8 cellular contexts compared by ENCODE assay signal in the genomic region with DNA sequence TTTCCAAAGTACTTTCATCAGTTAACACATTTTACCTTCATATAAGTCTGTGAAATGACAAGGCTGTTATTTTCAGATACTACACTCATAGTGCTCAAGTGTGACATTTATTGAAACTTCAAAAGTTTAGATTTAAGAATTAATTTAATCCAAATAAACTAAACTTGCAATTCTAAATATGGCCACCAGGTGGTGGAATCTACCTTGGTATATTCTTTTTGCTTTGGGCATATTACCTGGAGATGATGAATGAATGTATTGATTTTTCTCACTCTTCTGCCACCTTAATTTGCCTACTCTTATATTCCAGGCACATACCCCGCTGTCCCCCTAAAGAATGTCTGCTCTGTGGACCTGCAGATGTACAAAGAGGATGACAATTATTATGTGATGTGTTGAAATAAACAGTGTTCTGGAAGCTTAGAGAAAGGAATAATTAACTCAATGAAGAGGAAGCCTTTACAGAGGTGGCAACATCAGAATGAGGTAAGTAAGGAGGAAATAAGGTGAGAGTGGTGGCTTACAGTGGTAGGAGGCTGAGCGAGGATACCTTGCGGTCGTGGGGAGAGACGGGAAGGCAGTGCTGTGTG.
DNase-seq lines count a peak whose midpoint lies in the region; ATAC-seq and TF ChIP-seq lines count a peak whose summit lies in the region.

No MANE protein-coding gene starts in this region.

- H3K27ac ChIP-seq in H9 (ENCODE audit: insufficient read length, low read depth, low read length) (no peak overlapping the region), OCI-LY1 (ENCODE audit: low read depth, low read length, poor library complexity, severe bottlenecking) (no peak overlapping the region)

- no peak overlapping the region for H3K9ac ChIP-seq in H9 (ENCODE audit: extremely low read depth, insufficient read length, low read length)
- H3K9ac ChIP-seq in OCI-LY1 (ENCODE audit: low read length) = no peak overlapping the region

- DNase-seq in AG10803 (ENCODE audit: low read depth) = peak; percentile 35
- no peak for DNase-seq in H9
- DNase-seq in epithelial cell of proximal tubule (ENCODE audit: low read depth) = no peak
- DNase-seq in retinal pigment epithelial cell (ENCODE audit: low read depth) = no peak
- no peak for DNase-seq in NOMO-1 treated with DMSO at 0.1 percent for 48 hours (lab: John Stamatoyannopoulos, UW; ENCODE audit: unreplicated experiment)

- H3K79me1 ChIP-seq in H9 (ENCODE audit: insufficient read depth, low read depth, low read length, poor library complexity, severe bottlenecking) = no peaks in the 10 kb centered on the region

- no peak overlapping the region for H2BK5ac ChIP-seq in H9 (ENCODE audit: insufficient read length, low read length)

- H3K27me3 Mint-ChIP-seq in H9 (ENCODE audit: low read depth) = peaks cover 39% of the 10 kb centered on the region

- no peaks in the 10 kb centered on the region for H3K23me2 ChIP-seq in H9 (ENCODE audit: insufficient read length, low read depth, low read length, poor library complexity, severe bottlenecking)

- H3K4me3 Mint-ChIP-seq in H9 = no peak overlapping the region

- H2BK15ac ChIP-seq in H9 (ENCODE audit: low read depth, low read length) = no peak overlapping the region

- no peak overlapping the region for H2BK12ac ChIP-seq in H9 (ENCODE audit: insufficient read length, low read depth, low read length)

- no peak overlapping the region for H4K91ac ChIP-seq in H9 (ENCODE audit: insufficient read length, low read depth, low read length)

- H3K9me3 ChIP-seq in H9 (ENCODE audit: control insufficient read depth, low read depth, low read length) = no peaks in the 10 kb centered on the region
- H3K9me3 ChIP-seq in OCI-LY1 (ENCODE audit: low read length) = no peaks in the 10 kb centered on the region

- H2AFZ ChIP-seq in H9 (ENCODE audit: low read length) (no peak overlapping the region), OCI-LY1 (ENCODE audit: low read length) (no peak overlapping the region)

- H3K18ac ChIP-seq in H9 (ENCODE audit: insufficient read length, low read depth, low read length) = no peak overlapping the region

- H3K14ac ChIP-seq in H9 (ENCODE audit: insufficient read depth, low read length) = no peak overlapping the region

- peaks cover 18 to 20% of the 10 kb centered on the region in 2 experiments for H3K9me3 Mint-ChIP-seq in H9

- H4K20me1 ChIP-seq in H9 (ENCODE audit: control insufficient read depth, insufficient read depth, insufficient read length) (no peaks in the 10 kb centered on the region), OCI-LY1 (ENCODE audit: insufficient read depth, low read length) (no peaks in the 10 kb centered on the region)

- no peaks in the 10 kb centered on the region for H3K9me2 ChIP-seq in OCI-LY1 (ENCODE audit: low read depth, low read length)

- no peak overlapping the region for H2BK120ac ChIP-seq in H9 (ENCODE audit: low read depth, low read length, poor library complexity, severe bottlenecking)

- no peak overlapping the region for H3K23ac ChIP-seq in H9 (ENCODE audit: insufficient read length, low read depth, low read length)

- peaks cover 4 to 12% (median 9%) of the 10 kb centered on the region in 3 experiments; a peak in 6 of 7 replicates for H3K36me3 Mint-ChIP-seq in H9 (ENCODE audit: insufficient read depth in 1 of 3, low read depth in 3 of 3)

- H3K27me3 ChIP-seq in H9 (ENCODE audit: insufficient read depth, low read length) (no peaks in the 10 kb centered on the region), OCI-LY1 (ENCODE audit: insufficient read depth, low read length) (no peaks in the 10 kb centered on the region)

- H4K8ac ChIP-seq in H9 (replicated peaks; ENCODE audit: insufficient read length, low read depth, low read length) = no peak overlapping the region

- no CpG with 5 or more reads among the region's 5 CpGs for WGBS in H9 (ENCODE audit: extremely low coverage, insufficient read length, low lambda C conversion rate)

- ATAC-seq in GM21528 (IDR thresholded peaks at IDR 0.05; ENCODE audit: low FRiP score, unreplicated experiment) (no peak), HG02970 (IDR thresholded peaks at IDR 0.05; ENCODE audit: low FRiP score, unreplicated experiment) (no peak)

- no peak overlapping the region for H2BK20ac ChIP-seq in H9 (ENCODE audit: low read depth, low read length, poor library complexity, severe bottlenecking)

- no peak overlapping the region for H3K4ac ChIP-seq in H9 (ENCODE audit: low read depth, low read length)

- no peaks in the 10 kb centered on the region; the same call in 1 of the 2 replicates for H3K4me1 ChIP-seq in H9 (ENCODE audit: insufficient read depth, low read length)
- H3K4me1 ChIP-seq in OCI-LY1 (ENCODE audit: insufficient read depth, low read length, severe bottlenecking) = no peaks in the 10 kb centered on the region

- no peak overlapping the region for H3K56ac ChIP-seq in H9 (ENCODE audit: insufficient read length, low read depth, low read length)

- no peaks in the 10 kb centered on the region for H3F3A ChIP-seq in OCI-LY1 (ENCODE audit: insufficient read depth, low read length)

- H3K4me2 ChIP-seq in H9 (ENCODE audit: insufficient read depth, insufficient read length, low read length) (no peak overlapping the region), OCI-LY1 (ENCODE audit: low read length) (no peak overlapping the region)

- H3K4me1 Mint-ChIP-seq in H9 = peaks cover 15 to 19% of the 10 kb centered on the region in 2 experiments

- H3K79me2 ChIP-seq in H9 (ENCODE audit: insufficient read depth, low read length) (no peaks in the 10 kb centered on the region), OCI-LY1 (ENCODE audit: insufficient read depth, low read length) (no peaks in the 10 kb centered on the region)

- no peaks in the 10 kb centered on the region for H3K36me3 ChIP-seq in OCI-LY1 (ENCODE audit: insufficient read depth, low read length)

- H3K4me3 ChIP-seq in AG10803 (ENCODE audit: low read length) = no peak overlapping the region
- no peak overlapping the region for H3K4me3 ChIP-seq in OCI-LY1 (ENCODE audit: low read depth, low read length, poor library complexity, severe bottlenecking)
- H3K4me3 ChIP-seq in epithelial cell of proximal tubule (ENCODE audit: low read depth, low read length) = no peak overlapping the region
- no peak overlapping the region for H3K4me3 ChIP-seq in retinal pigment epithelial cell (ENCODE audit: low read length)

- H3T11ph ChIP-seq in H9 (ENCODE audit: low read length) = no peak overlapping the region

- TF ChIP-seq CTCF in AG10803 (conservative IDR thresholded peaks at IDR 0.05; ENCODE audit: low read length) (peak; percentile 67), H9 (conservative IDR thresholded peaks at IDR 0.05) (peak; percentile 88), OCI-LY1 (IDR thresholded peaks at IDR 0.05; ENCODE audit: low read length) (peak; percentile 66), epithelial cell of proximal tubule (conservative IDR thresholded peaks at IDR 0.05; ENCODE audit: low read depth, low read length) (peak; percentile 60), retinal pigment epithelial cell (conservative IDR thresholded peaks at IDR 0.05; ENCODE audit: low read depth, low read length) (peak; percentile 54)

- H3K27ac Mint-ChIP-seq in H9 = no peak overlapping the region; a peak in 1 of 7 replicates

- no peak overlapping the region for H4K5ac ChIP-seq in H9 (ENCODE audit: insufficient read length, low read depth, low read length)

- H2AK5ac ChIP-seq in H9 (ENCODE audit: insufficient read length, low read length) = no peak overlapping the region
